ENCODE assay signal across 21 cellular contexts in genomic region chr9:2681981-2682380, GRCh38.
DNase-seq lines count a peak whose midpoint lies in the region; ATAC-seq lines count a peak whose summit lies in the region.
"Had no signal": no experiment of that assay in that cellular context is flagged by ENCODE, and none has a peak within 500 bp of the region (broad histone marks: within the 10 kb centered on the region; RNA-seq: fewer than 3 reads in every experiment).

No MANE protein-coding gene starts in this region.

- DNase-seq in COR-L47 (lab: John Stamatoyannopoulos, UW) (peak; percentile 74), NCI-H1417 treated with DMSO at 0.1 percent for 48 hours (lab: John Stamatoyannopoulos, UW) (peak; percentile 22), NCI-H82 (lab: John Stamatoyannopoulos, UW) (peak; percentile 65), epithelial cell of prostate (ENCODE audit: low read depth, low spot score) (no peak), ecto neural progenitor cell (ENCODE audit: low spot score) (no peak), LoVo (ENCODE audit: low spot score) (no peak)
- DNase-seq in effector memory CD4-positive, alpha-beta T cell: no peak
- DNase-seq: 8988T; ACHN; BE2C; Calu3; CD8-positive, alpha-beta memory T cell; Karpas-422; NCI-H1092 treated with DMSO at 0.1 percent for 48 hours; NCI-H187 treated with DMSO at 0.1 percent for 48 hours; NCI-H2107; NCI-H524; SIG-M5; SK-N-SH had no signal

- H3K36me3 ChIP-seq in effector memory CD4-positive, alpha-beta T cell (ENCODE audit: control insufficient read depth, insufficient read depth, low read length): no peaks in the 10 kb centered on the region
- H3K36me3 ChIP-seq: BE2C had no signal

- no peaks in the 10 kb centered on the region for H3K9me3 ChIP-seq in effector memory CD4-positive, alpha-beta T cell (ENCODE audit: control insufficient read depth, low read length)
- H3K9me3 ChIP-seq: BE2C, SK-N-SH had no signal

- H3K27me3 ChIP-seq in effector memory CD4-positive, alpha-beta T cell (replicated peaks; ENCODE audit: control insufficient read depth, insufficient read depth, low read length, poor library complexity, severe bottlenecking): no peaks in the 10 kb centered on the region
- H3K27me3 ChIP-seq: BE2C had no signal

- H3K4me3 ChIP-seq in effector memory CD4-positive, alpha-beta T cell (ENCODE audit: insufficient read depth, low read depth, low read length, poor library complexity, severe bottlenecking): no peak overlapping the region

- no peaks in the 10 kb centered on the region for H3K4me1 ChIP-seq in effector memory CD4-positive, alpha-beta T cell (ENCODE audit: control insufficient read depth, insufficient read depth, low read length, poor library complexity, severe bottlenecking)
- H3K4me1 ChIP-seq: BE2C had no signal

- peak overlapping the region; percentile 16 for H3K27ac ChIP-seq in epithelial cell of prostate
- H3K27ac ChIP-seq in effector memory CD4-positive, alpha-beta T cell (ENCODE audit: insufficient read depth, low read length, poor library complexity, severe bottlenecking): no peak overlapping the region

- ATAC-seq in GM19351 (IDR thresholded peaks at IDR 0.05; ENCODE audit: unreplicated experiment): no peak
- ATAC-seq: HepG2 had no signal

Comparison
In these comparisons a context has a peak if more than half of its experiments do, and no peak if none do; other contexts are left out.
1. DNase-seq: peak in COR-L47 (single experiment), NCI-H1417 treated with DMSO at 0.1 percent for 48 hours (single experiment) and NCI-H82 (single experiment); none in epithelial cell of prostate (single experiment), effector memory CD4-positive, alpha-beta T cell (0 of 3), ecto neural progenitor cell (single experiment) and LoVo (single experiment).